11 cellular contexts compared by ENCODE assay signal in the genomic region with DNA sequence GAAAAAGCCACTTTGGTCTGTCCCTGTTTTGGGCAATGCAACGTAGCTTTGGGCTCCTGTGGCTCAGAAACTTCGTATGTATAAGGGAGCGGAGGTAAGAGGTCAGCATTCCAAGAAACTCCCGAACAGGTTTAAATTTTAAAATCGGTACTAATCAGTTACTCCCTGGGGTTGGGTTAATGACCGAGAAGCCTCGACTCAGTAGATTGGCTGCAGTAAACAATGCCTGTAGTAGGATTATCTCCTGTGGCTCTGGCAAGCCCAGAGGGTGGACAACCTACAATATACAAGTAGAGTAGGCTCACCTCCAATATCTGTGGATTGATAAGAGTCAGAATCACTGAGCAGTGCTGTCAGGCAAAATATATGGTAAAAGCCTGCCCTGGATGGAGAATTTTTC. TPM values are rescaled to one million over a fixed set of nuclear protein-coding genes. Genes with fewer than 3 reads are reported as not detected.
DNase-seq lines count a peak whose midpoint lies in the region; ATAC-seq and TF ChIP-seq lines count a peak whose summit lies in the region.
"Had no signal": no experiment of that assay in that cellular context is flagged by ENCODE, and none has a peak within 500 bp of the region (broad histone marks: within the 10 kb centered on the region; RNA-seq: fewer than 3 reads in every experiment).

No MANE protein-coding gene starts in this region.

- no peaks in the 10 kb centered on the region for H3K9me3 ChIP-seq in thymus (ENCODE audit: control insufficient read depth)

- DNase-seq in activated CD8-positive, alpha-beta memory T cell treated with anti-CD3 and anti-CD28 coated beads, Interleukin-2, amount 10 ng/mL, durations not matched to agents 7 days and 5 days: no peak
- DNase-seq in activated CD8-positive, alpha-beta memory T cell treated with anti-CD3 and anti-CD28 coated beads, Interleukin-2, amount 50 U/mL, for 4 hours: no peak
- DNase-seq in MCF 10A (ENCODE audit: unreplicated experiment): no peak
- DNase-seq in mesothelial cell of epicardium (ENCODE audit: low spot score in 2 of 2, unreplicated experiment in 2 of 2): no peak
- DNase-seq in GM10266 (ENCODE audit: extremely low spot score): no peak
- DNase-seq in NCI-H2107 treated with DMSO at 0.1 percent for 48 hours (lab: John Stamatoyannopoulos, UW; ENCODE audit: unreplicated experiment): no peak
- DNase-seq: activated CD8-positive, alpha-beta memory T cell treated with anti-CD3 and anti-CD28 coated beads, Interleukin-2, amount 50 U/mL, for 48 hours; NCI-H187 treated with DMSO at 0.1 percent for 48 hours; SIG-M5 had no signal

- peaks cover 4% of the 10 kb centered on the region for H3K27me3 Mint-ChIP-seq in activated CD8-positive, alpha-beta memory T cell treated with anti-CD3 and anti-CD28 coated beads, Interleukin-2, amount 10 ng/mL, durations not matched to agents 7 days and 5 days
- H3K27me3 Mint-ChIP-seq in MCF 10A (ENCODE audit: insufficient read depth, unreplicated experiment) (no peaks in the 10 kb centered on the region), mesothelial cell of epicardium (ENCODE audit: low read depth) (no peaks in the 10 kb centered on the region)

- H3K4me1 Mint-ChIP-seq in activated CD8-positive, alpha-beta memory T cell treated with anti-CD3 and anti-CD28 coated beads, Interleukin-2, amount 10 ng/mL, durations not matched to agents 7 days and 5 days: peaks cover 22% of the 10 kb centered on the region
- H3K4me1 Mint-ChIP-seq in MCF 10A (ENCODE audit: insufficient read depth, unreplicated experiment) (peaks cover 35% of the 10 kb centered on the region), mesothelial cell of epicardium (peaks cover 51% of the 10 kb centered on the region)

- no TSS peak for BruUV-seq in MCF 10A (replicated peaks; lab: Mats Ljungman, UMichigan)

- POLR2A ChIA-PET in MCF 10A (lab: Yijun Ruan, JAX): interaction anchor here (1.0 to 10.3 kb wide), 11 partner anchors 11 to 396 kb away, joined by 3 to 256 read pairs (median 4); partner anchors contain the start of genes LRRC37A3 and SMURF2

- WGBS in thymus: 95% methylated on average over 7 of the region's 7 CpGs

- H3K36me3 Mint-ChIP-seq in activated CD8-positive, alpha-beta memory T cell treated with anti-CD3 and anti-CD28 coated beads, Interleukin-2, amount 10 ng/mL, durations not matched to agents 7 days and 5 days: peaks cover 22% of the 10 kb centered on the region
- H3K36me3 Mint-ChIP-seq in MCF 10A (ENCODE audit: insufficient read depth, unreplicated experiment): peaks cover 7% of the 10 kb centered on the region
- peaks cover 3% of the 10 kb centered on the region for H3K36me3 Mint-ChIP-seq in mesothelial cell of epicardium

- peak overlapping the region; percentile 62 for H3K27ac ChIP-seq in thymus (ENCODE audit: low read depth)

- no peak for ATAC-seq in activated CD8-positive, alpha-beta memory T cell treated with anti-CD3 and anti-CD28 coated beads, Interleukin-2, amount 10 ng/mL, durations not matched to agents 7 days and 5 days
- no peak for ATAC-seq in HG03196 (IDR thresholded peaks at IDR 0.05; ENCODE audit: unreplicated experiment)

- no peaks in the 10 kb centered on the region for H3K27me3 ChIP-seq in thymus (ENCODE audit: control insufficient read depth, insufficient read depth)

- TF ChIP-seq CTCF in MCF 10A (IDR thresholded peaks at IDR 0.05; ENCODE audit: unreplicated experiment) (no peak), mesothelial cell of epicardium (IDR thresholded peaks at IDR 0.05; ENCODE audit: unreplicated experiment) (no peak), GM10266 (IDR thresholded peaks at IDR 0.05; ENCODE audit: control insufficient read depth, insufficient read depth, low read depth, missing control alignments) (no peak)

- intact Hi-C loops in MCF 10A (cut with micrococcal nuclease): loop anchor here (5.0 kb wide), 2 partner anchors 91 to 134 kb away; no protein-coding TSS in a partner anchor

- no peak overlapping the region for H3K27ac Mint-ChIP-seq in activated CD8-positive, alpha-beta memory T cell treated with anti-CD3 and anti-CD28 coated beads, Interleukin-2, amount 10 ng/mL, durations not matched to agents 7 days and 5 days
- peak overlapping the region; percentile 72 for H3K27ac Mint-ChIP-seq in MCF 10A (ENCODE audit: low read depth, unreplicated experiment)
- peak overlapping the region; percentile 96 for H3K27ac Mint-ChIP-seq in mesothelial cell of epicardium

- CTCF ChIA-PET in activated CD8-positive, alpha-beta memory T cell treated with anti-CD3 and anti-CD28 coated beads, Interleukin-2, amount 10 ng/mL, durations not matched to agents 7 days and 5 days (lab: Charles Lee): interaction anchor here (1.1 to 4.9 kb wide), 4 partner anchors 40 to 140 kb away, joined by 3 to 28 read pairs (median 4); no protein-coding TSS in a partner anchor
- CTCF ChIA-PET in MCF 10A (lab: Yijun Ruan, JAX): interaction anchor here (0.7 to 1.4 kb wide), 3 partner anchors 41 to 96 kb away, joined by 3 to 4 read pairs (median 4); no protein-coding TSS in a partner anchor

- peaks cover 16% of the 10 kb centered on the region for H3K4me1 ChIP-seq in thymus (ENCODE audit: control insufficient read depth, insufficient read depth, low read length)

- peaks cover 4% of the 10 kb centered on the region for H3K36me3 ChIP-seq in thymus (ENCODE audit: control insufficient read depth, insufficient read depth)

- H3K4me3 ChIP-seq in thymus (ENCODE audit: low read length): no peak overlapping the region

- H3K4me3 Mint-ChIP-seq in activated CD8-positive, alpha-beta memory T cell treated with anti-CD3 and anti-CD28 coated beads, Interleukin-2, amount 10 ng/mL, durations not matched to agents 7 days and 5 days: peak overlapping the region; percentile 90
- peak overlapping the region; percentile 89 for H3K4me3 Mint-ChIP-seq in MCF 10A (ENCODE audit: unreplicated experiment)
- H3K4me3 Mint-ChIP-seq in mesothelial cell of epicardium: peak overlapping the region; percentile 85

- no peaks in the 10 kb centered on the region for H3K9me3 Mint-ChIP-seq in activated CD8-positive, alpha-beta memory T cell treated with anti-CD3 and anti-CD28 coated beads, Interleukin-2, amount 10 ng/mL, durations not matched to agents 7 days and 5 days (ENCODE audit: low read depth)
- H3K9me3 Mint-ChIP-seq in MCF 10A (ENCODE audit: unreplicated experiment): no peaks in the 10 kb centered on the region
- H3K9me3 Mint-ChIP-seq in mesothelial cell of epicardium: no peaks in the 10 kb centered on the region

RNA-seq across cellular contexts. Expression of gene GNA13, which starts 1.6 kb away (rescaled TPM):
- total RNA-seq in activated CD8-positive, alpha-beta memory T cell treated with anti-CD3 and anti-CD28 coated beads, Interleukin-2, amount 10 ng/mL, durations not matched to agents 7 days and 5 days: 10 to 100 TPM; 78.2 to 79.9 TPM
- total RNA-seq in MCF 10A (2022) (32.1 and 33.2 TPM in 2 replicates), mesothelial cell of epicardium (36.2 to 37.7 TPM (median 37.7 TPM) in 3 replicates)
- polyA plus RNA-seq in thymus: 43.6 TPM
